ENCODE assay signal across 8 cellular contexts in genomic region chr20:5127859-5128409, GRCh38. TPM values are rescaled to one million over a fixed set of nuclear protein-coding genes. Genes with fewer than 3 reads are reported as not detected.
DNase-seq lines count a peak whose midpoint lies in the region; ATAC-seq and TF ChIP-seq lines count a peak whose summit lies in the region.

No MANE protein-coding gene starts in this region.

- TF ChIP-seq CTCF in right atrium auricular region (IDR thresholded peaks at IDR 0.05) (no peak), body of pancreas (IDR thresholded peaks at IDR 0.05) (no peak)

- H2BK15ac ChIP-seq in mesendoderm (replicated peaks; ENCODE audit: low read depth) = no peak overlapping the region

- H2BK120ac ChIP-seq in mesendoderm (ENCODE audit: low read depth, low read length) = no peak overlapping the region

- peaks cover 0 to 52% of the 10 kb centered on the region in 2 donors for H3K4me1 ChIP-seq in right atrium auricular region
- H3K4me1 ChIP-seq in body of pancreas = peaks cover 19% of the 10 kb centered on the region
- H3K4me1 ChIP-seq in mesendoderm (ENCODE audit: control insufficient read depth, low read depth, low read length) = peaks cover 2% of the 10 kb centered on the region

- ATAC-seq in body of pancreas (no peak), GM19351 (IDR thresholded peaks at IDR 0.05; ENCODE audit: unreplicated experiment) (no peak), left colon (no peak)

- H3K9me3 ChIP-seq in right atrium auricular region = no peaks in the 10 kb centered on the region
- H3K9me3 ChIP-seq in body of pancreas = no peaks in the 10 kb centered on the region

- peak overlapping the region; percentile 78 for H3K4me2 ChIP-seq in mesendoderm (ENCODE audit: low read length)

- no peak overlapping the region for H2AK5ac ChIP-seq in mesendoderm (ENCODE audit: low read length)

- H3K27me3 ChIP-seq in right atrium auricular region (no peaks in the 10 kb centered on the region), body of pancreas (no peaks in the 10 kb centered on the region), mesendoderm (ENCODE audit: insufficient read depth, low read length, poor library complexity) (no peaks in the 10 kb centered on the region)

- intact Hi-C loops in cardiac septum (cut with DNase I) = loop anchor here (10.0 kb wide), 1 partner anchor 317 kb away; no protein-coding TSS in a partner anchor
- intact Hi-C loops in body of pancreas (cut with DNase I) = no loop called here
- intact Hi-C loops in left colon (cut with DNase I, micrococcal nuclease) = loop anchor here in 1 of 2 donors (5.0 kb wide), 1 partner anchor 64 kb away; no protein-coding TSS in a partner anchor

- H3K4me3 ChIP-seq in right atrium auricular region (peak overlapping the region; percentile 96 to 99), body of pancreas (peak overlapping the region in 1 of 2 donors; percentile 48), mesendoderm (ENCODE audit: low read length) (peak overlapping the region; percentile 83)

- peaks cover 20% of the 10 kb centered on the region for H3K79me2 ChIP-seq in mesendoderm (ENCODE audit: control insufficient read depth, insufficient read depth, low read length)

- peak overlapping the region; percentile 93 for H3K9ac ChIP-seq in mesendoderm (ENCODE audit: low read length)

- H4K8ac ChIP-seq in mesendoderm (ENCODE audit: low read depth, low read length) = no peak overlapping the region

- no peak overlapping the region for H3K18ac ChIP-seq in mesendoderm (ENCODE audit: low read length)

- no peak overlapping the region for H3K4ac ChIP-seq in mesendoderm (ENCODE audit: low read depth, low read length)

- H4K5ac ChIP-seq in mesendoderm (ENCODE audit: low read length) = no peak overlapping the region

- peak overlapping the region; percentile 87 for H3K56ac ChIP-seq in mesendoderm (ENCODE audit: low read length)

- H2BK5ac ChIP-seq in mesendoderm (ENCODE audit: low read length) = no peak overlapping the region

- no peak for TF ChIP-seq POLR2A in body of pancreas (IDR thresholded peaks at IDR 0.05)

- H3K27ac ChIP-seq in right atrium auricular region = peak overlapping the region; percentile 99 to 100
- H3K27ac ChIP-seq in body of pancreas = peak overlapping the region; percentile 81 to 97 (median 90)
- H3K27ac ChIP-seq in mesendoderm (ENCODE audit: low read depth, low read length) = no peak overlapping the region

- no peak for DNase-seq in right atrium auricular region (ENCODE audit: low spot score)
- DNase-seq in cardiac septum (ENCODE audit: low spot score) = no peak
- DNase-seq in body of pancreas = no peak
- no peak for DNase-seq in mesendoderm
- no peak for DNase-seq in retina
- DNase-seq in left colon = no peak
- no peak for DNase-seq in SW 1271 (lab: John Stamatoyannopoulos, UW)

- peaks cover 12% of the 10 kb centered on the region for H3K79me1 ChIP-seq in mesendoderm (ENCODE audit: low read length)

- WGBS in body of pancreas, 2 donors = 36 to 46% methylated on average over 6 of the region's 6 CpGs
- no CpG with 5 or more reads among the region's 6 CpGs for WGBS in mesendoderm (ENCODE audit: extremely low coverage, insufficient coverage, low lambda C conversion rate)

- H3K36me3 ChIP-seq in right atrium auricular region (no peaks in the 10 kb centered on the region), body of pancreas (replicated peaks in 1 of 2; ENCODE audit: insufficient read depth in 1 of 2, low read depth in 2 of 2) (no peaks in the 10 kb centered on the region), mesendoderm (ENCODE audit: control insufficient read depth, insufficient read depth, low read length) (peaks cover 3% of the 10 kb centered on the region)

- no peak overlapping the region for H3K23ac ChIP-seq in mesendoderm (ENCODE audit: low read length)

RNA-seq across cellular contexts. Expression of gene CDS2, which starts 1.1 kb away (rescaled TPM):
- 10 to 100 TPM; 45.5 to 60.8 TPM for total RNA-seq in right atrium auricular region
- 84.0 TPM for total RNA-seq in cardiac septum
- total RNA-seq in body of pancreas = 10 to 100 TPM; 10.2 to 13.5 TPM
- 26.4 TPM for polyA plus RNA-seq in mesendoderm (2013, experiment 1 of 2)
- polyA plus RNA-seq in mesendoderm (2013, experiment 2 of 2) = 25.4 TPM
- total RNA-seq in left colon = 10 to 100 TPM; 33.4 to 42.6 TPM

RNA-seq across cellular contexts. Expression of gene PCNA, which starts 8.2 kb away (rescaled TPM):
- 10 to 100 TPM; 25.3 to 25.4 TPM for total RNA-seq in right atrium auricular region
- total RNA-seq in cardiac septum = 16.7 TPM
- total RNA-seq in body of pancreas = 10 to 100 TPM; 22.8 to 32.0 TPM
- 273 TPM for polyA plus RNA-seq in mesendoderm (2013, experiment 1 of 2)
- polyA plus RNA-seq in mesendoderm (2013, experiment 2 of 2) = 276 TPM
- total RNA-seq in left colon = 10 to 100 TPM; 47.9 to 61.5 TPM

RNA-seq across cellular contexts. Expression of gene TMEM230, which starts 15.1 kb away (rescaled TPM):
- total RNA-seq in right atrium auricular region (100 to 1,000 TPM in 1 of 2 donors, 10 to 100 TPM in 1; 77.7 to 101 TPM), cardiac septum (74.9 TPM), body of pancreas (10 to 100 TPM; 24.7 to 48.0 TPM), left colon (10 to 100 TPM; 64.3 to 81.4 TPM)
- 92.8 TPM for polyA plus RNA-seq in mesendoderm (2013, experiment 1 of 2)
- 98.8 TPM for polyA plus RNA-seq in mesendoderm (2013, experiment 2 of 2)
